ENCODE assay signal across 8 cellular contexts in the genomic region with DNA sequence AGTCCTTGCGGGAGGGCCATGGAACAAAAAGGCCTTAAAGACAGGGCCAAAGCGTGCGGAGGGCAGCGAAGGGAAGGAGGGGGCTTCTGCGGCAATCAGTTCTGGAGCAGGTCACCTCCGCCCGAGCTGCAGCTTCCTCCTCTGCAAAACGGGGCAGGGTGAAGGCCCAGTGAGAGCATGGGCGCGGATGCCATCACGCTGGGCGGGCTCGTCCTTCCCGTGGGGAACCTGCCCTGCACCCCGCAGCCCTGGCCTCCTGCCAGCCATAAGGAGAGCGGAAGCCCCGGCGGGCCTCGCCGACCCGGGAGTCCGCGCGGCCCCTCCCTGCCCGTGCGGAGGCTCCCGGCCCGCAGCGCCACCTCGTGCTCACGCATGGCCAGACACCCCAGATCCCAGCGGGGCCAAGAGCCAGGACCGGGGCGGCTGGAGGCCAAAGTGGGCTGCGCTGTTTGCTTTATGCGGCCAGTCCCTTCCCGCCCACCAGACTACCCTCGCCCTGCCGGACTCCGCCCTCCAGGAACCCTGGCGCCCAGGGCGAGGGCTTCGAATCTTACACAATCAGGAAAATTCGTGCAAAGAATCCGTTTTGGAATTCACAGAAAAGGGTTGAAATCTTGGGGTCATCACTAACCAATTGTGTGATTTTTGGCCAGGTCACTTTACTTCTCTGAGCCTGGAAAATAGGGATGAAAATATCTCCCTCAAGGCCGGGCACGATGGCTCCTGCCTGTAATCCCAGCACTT. TPM values are rescaled to one million over a fixed set of nuclear protein-coding genes. Genes with fewer than 3 reads are reported as not detected.
A peak's percentile ranks its signal among the peaks of the same experiment; 100 is the strongest.
DNase-seq lines count a peak whose midpoint lies in the region; ATAC-seq and TF ChIP-seq lines count a peak whose summit lies in the region.

No MANE protein-coding gene starts in this region.

- H3K27me3 Mint-ChIP-seq in CD4-positive, CD25-positive, alpha-beta regulatory T cell: peaks cover 10% of the 10 kb centered on the region

- H3K4me1 Mint-ChIP-seq in CD4-positive, CD25-positive, alpha-beta regulatory T cell: peaks cover 0 to 15% (median 4%) of the 10 kb centered on the region in 4 donors

- peak overlapping the region in 3 of 4 donors; percentile 43 to 64 (median 48) for H3K4me3 Mint-ChIP-seq in CD4-positive, CD25-positive, alpha-beta regulatory T cell

- H3K4me3 ChIP-seq in CD4-positive, CD25-positive, alpha-beta regulatory T cell (ENCODE audit: low read depth, low read length): no peak overlapping the region
- H3K4me3 ChIP-seq in adrenal gland: peak overlapping the region in 1 of 4 donors; percentile 30
- peak overlapping the region in 1 of 2 donors; percentile 48 for H3K4me3 ChIP-seq in right atrium auricular region
- H3K4me3 ChIP-seq in rectal smooth muscle tissue (ENCODE audit: low read length): peak overlapping the region; percentile 31
- peak overlapping the region; percentile 14 to 22 for H3K4me3 ChIP-seq in uterus

- WGBS in adrenal gland, 4 donors: 7 to 11% (median 8%) methylated on average over 20 to 47 of the region's 47 CpGs

- H3K36me3 Mint-ChIP-seq in CD4-positive, CD25-positive, alpha-beta regulatory T cell: no peaks in the 10 kb centered on the region

- ATAC-seq in CD4-positive, CD25-positive, alpha-beta regulatory T cell (ENCODE audit: low read depth in 2 of 2): peak; percentile 81 to 86
- peak; percentile 78 for ATAC-seq in GM21367 (IDR thresholded peaks at IDR 0.05; ENCODE audit: unreplicated experiment)

- TF ChIP-seq POLR2A in adrenal gland (IDR thresholded peaks at IDR 0.05) (no peak), uterus (IDR thresholded peaks at IDR 0.05) (no peak)

- peak; percentile 48 to 79 (median 66) for DNase-seq in CD4-positive, CD25-positive, alpha-beta regulatory T cell
- DNase-seq in Kasumi-1 (lab: John Stamatoyannopoulos, UW): peak; percentile 63 to 68
- peak; percentile 46 to 67 (median 61) for DNase-seq in T-helper 1 cell
- DNase-seq in adrenal gland: peak; percentile 68 to 84 (median 79)
- DNase-seq in right atrium auricular region (ENCODE audit: low spot score): peak; percentile 94
- peak; percentile 86 to 92 for DNase-seq in uterus

- H3K9me3 Mint-ChIP-seq in CD4-positive, CD25-positive, alpha-beta regulatory T cell: peaks cover 0 to 2% (median 0%) of the 10 kb centered on the region in 7 donors

- peak overlapping the region in 1 of 3 donors; percentile 56 for H3K27ac Mint-ChIP-seq in CD4-positive, CD25-positive, alpha-beta regulatory T cell

- no peak overlapping the region for H3K9ac ChIP-seq in rectal smooth muscle tissue (ENCODE audit: low read length)

- H3K4me1 ChIP-seq in CD4-positive, CD25-positive, alpha-beta regulatory T cell (ENCODE audit: control insufficient read depth, insufficient read depth, low read length, poor library complexity, severe bottlenecking): peaks cover 10% of the 10 kb centered on the region
- H3K4me1 ChIP-seq in adrenal gland (replicated peaks in 1 of 2) (peaks cover 0 to 10% of the 10 kb centered on the region in 2 donors), right atrium auricular region (peaks cover 0 to 18% of the 10 kb centered on the region in 2 donors), rectal smooth muscle tissue (ENCODE audit: control insufficient read depth, insufficient read depth, low read length) (no peaks in the 10 kb centered on the region), uterus (no peaks in the 10 kb centered on the region)

- no peaks in the 10 kb centered on the region for H3K9me3 ChIP-seq in CD4-positive, CD25-positive, alpha-beta regulatory T cell (ENCODE audit: control insufficient read depth in 2 of 2, low read length in 2 of 2)
- H3K9me3 ChIP-seq in adrenal gland (replicated peaks in 1 of 3) (no peaks in the 10 kb centered on the region), right atrium auricular region (no peaks in the 10 kb centered on the region), uterus (no peaks in the 10 kb centered on the region)

- H3K27me3 ChIP-seq in CD4-positive, CD25-positive, alpha-beta regulatory T cell (ENCODE audit: control insufficient read depth, insufficient read depth, low read length): no peaks in the 10 kb centered on the region
- H3K27me3 ChIP-seq in adrenal gland (no peaks in the 10 kb centered on the region), right atrium auricular region (no peaks in the 10 kb centered on the region), rectal smooth muscle tissue (ENCODE audit: control insufficient read depth, insufficient read depth, low read length) (no peaks in the 10 kb centered on the region), uterus (no peaks in the 10 kb centered on the region)

- intact Hi-C loops in adrenal gland (cut with DNase I) (loop anchor here (2.0 to 5.0 kb wide), 2 partner anchors 64 to 67 kb away; no protein-coding TSS in a partner anchor), uterus (cut with DNase I; ENCODE audit: low total_unique reads) (no loop called here)

- no peaks in the 10 kb centered on the region for H3K36me3 ChIP-seq in CD4-positive, CD25-positive, alpha-beta regulatory T cell (ENCODE audit: control insufficient read depth, insufficient read depth, low read length)
- H3K36me3 ChIP-seq in adrenal gland (replicated peaks in 1 of 2) (no peaks in the 10 kb centered on the region), right atrium auricular region (peaks cover 10% of the 10 kb centered on the region), rectal smooth muscle tissue (ENCODE audit: control insufficient read depth, insufficient read depth, low read length) (no peaks in the 10 kb centered on the region), uterus (no peaks in the 10 kb centered on the region)

- H3K27ac ChIP-seq in CD4-positive, CD25-positive, alpha-beta regulatory T cell (ENCODE audit: insufficient read depth, low read length, poor library complexity, severe bottlenecking): no peak overlapping the region
- H3K27ac ChIP-seq in adrenal gland (peak overlapping the region in 1 of 5 donors; percentile 51), right atrium auricular region (peak overlapping the region; percentile 49 to 51), rectal smooth muscle tissue (ENCODE audit: low read depth, low read length) (no peak overlapping the region), uterus (peak overlapping the region; percentile 75 to 81)

- TF ChIP-seq CTCF in adrenal gland (IDR thresholded peaks at IDR 0.05) (peak; percentile 63 to 98 (median 90)), right atrium auricular region (IDR thresholded peaks at IDR 0.05) (peak; percentile 87 to 99), uterus (IDR thresholded peaks at IDR 0.05) (peak; percentile 95 to 99 (median 98))

RNA-seq across cellular contexts. Expression of gene TSKU, which starts 16.1 kb away (rescaled TPM):
- total RNA-seq in CD4-positive, CD25-positive, alpha-beta regulatory T cell: not detected
- not detected for polyA plus RNA-seq in CD4-positive, CD25-positive, alpha-beta regulatory T cell
- 100 to 1,000 TPM in 1 of 8 donors, 10 to 100 TPM in 6, 1 to 10 TPM in 1; 6.8 to 129 (median 14.5) TPM for total RNA-seq in adrenal gland
- 10 to 100 TPM in 1 of 3 donors, 1 to 10 TPM in 2; 6.7 to 10.3 (median 9.1) TPM for polyA plus RNA-seq in adrenal gland
- total RNA-seq in right atrium auricular region: 10 to 100 TPM; 18.7 to 46.6 TPM
- total RNA-seq in uterus: 100 to 1,000 TPM in 1 of 4 donors, 10 to 100 TPM in 3; 19.4 to 108 (median 27.4) TPM

Comparison
In these comparisons a context has a peak if more than half of its experiments do, and no peak if none do; other contexts are left out.
1. H3K27ac ChIP-seq: peak in right atrium auricular region (2 of 2) and uterus (2 of 2); none in CD4-positive, CD25-positive, alpha-beta regulatory T cell (single experiment) and rectal smooth muscle tissue (single experiment).
2. Peak in every context shown above with its lines, with median percentiles within 50 percentile points of each other: DNase-seq and CTCF ChIP-seq.